ENCODE assay signal across 1 cellular context in genomic region chr17:75846701-75847594, GRCh38.
TF ChIP-seq lines count a peak whose summit lies in the region.

No MANE protein-coding gene starts in this region.

TF ChIP-seq in HepG2, 621 proteins besides CTCF, POLR2A, EP300 and RAD21 (continued from another document and continues in another):
- TF ChIP-seq ZBTB34 (CRISPR knock-in tag; IDR thresholded peaks at IDR 0.05) (peak; percentile 96), ZNF484 (CRISPR knock-in tag; IDR thresholded peaks at IDR 0.05; ENCODE audit: borderline replicate concordance, low read depth) (no peak), SMAD1 (CRISPR knock-in tag; IDR thresholded peaks at IDR 0.05; ENCODE audit: borderline replicate concordance, low read depth) (peak; percentile 59; the same call in 1 of the 2 replicates), ZNF101 (CRISPR knock-in tag; IDR thresholded peaks at IDR 0.05; ENCODE audit: borderline replicate concordance, low read depth) (0 out of 2 replicates have a peak, but pooled peaks have one; percentile 68), ZNF251 (CRISPR knock-in tag; IDR thresholded peaks at IDR 0.05) (no peak; the same call in 1 of the 2 replicates), EED (CRISPR knock-in tag; IDR thresholded peaks at IDR 0.05) (peak; percentile 82; the same call in 1 of the 2 replicates), ZFP82 (CRISPR knock-in tag; IDR thresholded peaks at IDR 0.05; ENCODE audit: borderline replicate concordance) (no peak), JUN (CRISPR knock-in tag; IDR thresholded peaks at IDR 0.05) (no peak; the same call in 1 of the 2 replicates), NONO (IDR thresholded peaks at IDR 0.05) (no peak), NONO (CRISPR knock-in tag; conservative IDR thresholded peaks at IDR 0.05) (peak; percentile 92), FOXJ3 (CRISPR knock-in tag; IDR thresholded peaks at IDR 0.05; ENCODE audit: borderline replicate concordance) (peak; percentile 90), ZBTB37 (CRISPR knock-in tag; IDR thresholded peaks at IDR 0.05) (no peak; the same call in none of the 2 replicates), LRRFIP1 (CRISPR knock-in tag; conservative IDR thresholded peaks at IDR 0.05) (no peak), FLYWCH1 (CRISPR knock-in tag; IDR thresholded peaks at IDR 0.05) (peak; percentile 70; the same call in 1 of the 2 replicates), ATF1 (CRISPR knock-in tag; IDR thresholded peaks at IDR 0.05) (no peak), REXO4 (CRISPR knock-in tag; IDR thresholded peaks at IDR 0.05; ENCODE audit: borderline replicate concordance) (peak; percentile 63; the same call in 1 of the 2 replicates), CEBPZ (IDR thresholded peaks at IDR 0.05; ENCODE audit: low read length) (no peak), BORCS8-MEF2B (CRISPR knock-in tag; IDR thresholded peaks at IDR 0.05) (peak; percentile 97), ZNF326 (CRISPR knock-in tag; IDR thresholded peaks at IDR 0.05; ENCODE audit: borderline replicate concordance) (no peak), ZKSCAN5 (CRISPR knock-in tag; IDR thresholded peaks at IDR 0.05) (no peak), DZIP1 (CRISPR knock-in tag; IDR thresholded peaks at IDR 0.05) (no peak; the same call in 1 of the 2 replicates), CC2D1A (CRISPR knock-in tag; IDR thresholded peaks at IDR 0.05) (0 out of 2 replicates have a peak, but pooled peaks have one; percentile 74), TEAD3 (CRISPR knock-in tag; optimal IDR thresholded peaks at IDR 0.05; ENCODE audit: borderline replicate concordance) (peak; percentile 83), ZNF678 (CRISPR knock-in tag; IDR thresholded peaks at IDR 0.05) (peak; percentile 64; the same call in 1 of the 2 replicates), THAP8 (CRISPR knock-in tag; IDR thresholded peaks at IDR 0.05; ENCODE audit: borderline replicate concordance) (no peak), KLF11 (CRISPR knock-in tag; IDR thresholded peaks at IDR 0.05) (peak; percentile 78), KLF16 (CRISPR knock-in tag; IDR thresholded peaks at IDR 0.05) (peak; percentile 72 to 85; a peak in 3 of 4 replicates), KLF15 (CRISPR knock-in tag; IDR thresholded peaks at IDR 0.05; ENCODE audit: borderline replicate concordance) (0 out of 2 replicates have a peak, but pooled peaks have one; percentile 83), ZBTB14 (CRISPR knock-in tag; IDR thresholded peaks at IDR 0.05) (no peak), ZBTB10 (CRISPR knock-in tag; IDR thresholded peaks at IDR 0.05; ENCODE audit: borderline replicate concordance) (no peak; the same call in 1 of the 2 replicates), ARNT2 (CRISPR knock-in tag; IDR thresholded peaks at IDR 0.05; ENCODE audit: low read depth) (peak; percentile 93), THRA (CRISPR knock-in tag; IDR thresholded peaks at IDR 0.05; ENCODE audit: borderline replicate concordance) (peak; percentile 93), ZNF580 (CRISPR knock-in tag; IDR thresholded peaks at IDR 0.05; ENCODE audit: borderline replicate concordance, low read depth) (peak; percentile 84; the same call in 1 of the 2 replicates), ZNF296 (CRISPR knock-in tag; conservative IDR thresholded peaks at IDR 0.05) (peak; percentile 95), E2F1 (CRISPR knock-in tag; IDR thresholded peaks at IDR 0.05) (peak; percentile 35; the same call in 1 of the 2 replicates), ZBTB8A (CRISPR knock-in tag; IDR thresholded peaks at IDR 0.05; ENCODE audit: borderline replicate concordance, low read depth) (no peak), NFRKB (IDR thresholded peaks at IDR 0.05) (no peak), ZNF446 (CRISPR knock-in tag; IDR thresholded peaks at IDR 0.05) (0 out of 2 replicates have a peak, but pooled peaks have one; percentile 30), ZNF891 (CRISPR knock-in tag; IDR thresholded peaks at IDR 0.05) (peak; percentile 97), RFX5 (IDR thresholded peaks at IDR 0.05; ENCODE audit: low read depth, low read length) (no peak)
